ENCODE assay signal across 1 cellular context in the genomic region with DNA sequence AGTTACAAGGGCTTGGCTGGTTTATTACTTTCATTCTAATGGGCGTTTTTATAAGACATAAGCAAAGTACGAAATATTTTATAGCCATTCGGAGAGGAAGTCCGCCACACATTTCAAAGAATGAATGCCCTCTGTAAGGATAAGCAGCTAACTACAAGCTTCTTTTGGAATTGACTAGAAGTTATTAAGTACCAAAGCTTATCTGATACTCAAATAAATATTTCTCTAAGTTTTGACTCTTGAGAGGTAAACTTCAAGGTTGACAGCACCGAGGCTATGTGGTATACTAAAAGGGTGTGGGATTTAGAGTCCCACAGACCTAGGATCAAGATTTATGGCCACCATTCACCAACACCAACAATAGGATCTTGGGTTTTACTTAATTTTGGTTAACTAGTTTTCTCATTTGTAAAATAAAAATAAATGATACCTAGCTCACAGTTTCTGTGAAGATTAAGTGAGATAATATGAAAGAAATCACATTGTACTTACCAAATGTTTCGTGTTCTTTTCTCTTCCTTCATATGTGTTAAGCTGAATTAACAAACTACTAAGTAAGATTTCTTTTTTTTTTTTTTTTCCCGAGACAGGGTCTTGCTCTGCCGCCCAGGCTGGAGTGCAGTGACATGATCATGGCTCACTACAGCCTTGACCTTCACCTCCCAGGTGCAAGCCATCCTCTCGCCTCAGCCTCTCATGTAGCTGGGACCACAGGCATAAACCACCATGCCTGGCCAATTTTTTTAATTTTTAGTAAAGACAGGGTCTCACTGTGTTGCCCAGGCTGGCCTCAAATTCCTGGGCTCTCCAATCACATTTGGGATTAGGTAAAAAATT.
A peak's percentile ranks its signal among the peaks of the same experiment; 100 is the strongest.
TF ChIP-seq lines count a peak whose summit lies in the region.

No MANE protein-coding gene starts in this region.

TF ChIP-seq in HepG2, 621 proteins besides CTCF, POLR2A, EP300 and RAD21:
- TF ChIP-seq, protein P1, sequence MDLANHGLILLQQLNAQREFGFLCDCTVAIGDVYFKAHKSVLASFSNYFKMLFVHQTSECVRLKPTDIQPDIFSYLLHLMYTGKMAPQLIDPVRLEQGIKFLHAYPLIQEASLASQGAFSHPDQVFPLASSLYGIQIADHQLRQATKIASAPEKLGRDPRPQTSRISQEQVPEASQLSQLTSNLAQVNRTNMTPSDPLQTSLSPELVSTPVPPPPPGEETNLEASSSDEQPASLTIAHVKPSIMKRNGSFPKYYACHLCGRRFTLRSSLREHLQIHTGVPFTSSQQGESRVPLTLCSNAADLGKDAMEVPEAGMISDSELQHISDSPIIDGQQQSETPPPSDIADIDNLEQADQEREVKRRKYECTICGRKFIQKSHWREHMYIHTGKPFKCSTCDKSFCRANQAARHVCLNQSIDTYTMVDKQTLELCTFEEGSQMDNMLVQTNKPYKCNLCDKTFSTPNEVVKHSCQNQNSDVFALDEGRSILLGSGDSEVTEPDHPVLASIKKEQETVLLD (CRISPR knock-in tag; IDR thresholded peaks at IDR 0.05; ENCODE audit: low read depth) = no peak
- TF ChIP-seq, protein P2, sequence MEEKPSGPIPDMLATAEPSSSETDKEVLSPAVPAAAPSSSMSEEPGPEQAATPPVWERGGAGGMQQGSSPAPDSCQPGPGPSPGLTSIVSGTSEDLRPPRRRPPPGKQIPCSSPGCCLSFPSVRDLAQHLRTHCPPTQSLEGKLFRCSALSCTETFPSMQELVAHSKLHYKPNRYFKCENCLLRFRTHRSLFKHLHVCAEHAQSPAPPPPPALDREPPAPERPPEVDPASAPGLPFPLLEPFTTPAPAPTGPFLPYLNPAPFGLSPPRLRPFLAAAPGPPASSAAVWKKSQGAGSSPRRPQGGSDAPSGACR (CRISPR knock-in tag; IDR thresholded peaks at IDR 0.05) = 0 out of 2 replicates have a peak, but pooled peaks have one; percentile 39
- TF ChIP-seq NR2F1 (CRISPR knock-in tag; IDR thresholded peaks at IDR 0.05) (0 out of 4 replicates have a peak, but pooled peaks of 1 of the 2 experiments have one; percentile 39), ARID4A (CRISPR knock-in tag; IDR thresholded peaks at IDR 0.05; ENCODE audit: borderline replicate concordance) (0 out of 2 replicates have a peak, but pooled peaks have one; percentile 17), GATA4 (IDR thresholded peaks at IDR 0.05; ENCODE audit: borderline replicate concordance, low read depth) (0 out of 2 replicates have a peak, but pooled peaks have one; percentile 2), ZNF20 (CRISPR knock-in tag; IDR thresholded peaks at IDR 0.05) (no peak), NFE2 (CRISPR knock-in tag; IDR thresholded peaks at IDR 0.05) (no peak), ZNF724P (CRISPR knock-in tag; IDR thresholded peaks at IDR 0.05; ENCODE audit: borderline replicate concordance) (0 out of 2 replicates have a peak, but pooled peaks have one; percentile 22)
- TF ChIP-seq, protein P3, sequence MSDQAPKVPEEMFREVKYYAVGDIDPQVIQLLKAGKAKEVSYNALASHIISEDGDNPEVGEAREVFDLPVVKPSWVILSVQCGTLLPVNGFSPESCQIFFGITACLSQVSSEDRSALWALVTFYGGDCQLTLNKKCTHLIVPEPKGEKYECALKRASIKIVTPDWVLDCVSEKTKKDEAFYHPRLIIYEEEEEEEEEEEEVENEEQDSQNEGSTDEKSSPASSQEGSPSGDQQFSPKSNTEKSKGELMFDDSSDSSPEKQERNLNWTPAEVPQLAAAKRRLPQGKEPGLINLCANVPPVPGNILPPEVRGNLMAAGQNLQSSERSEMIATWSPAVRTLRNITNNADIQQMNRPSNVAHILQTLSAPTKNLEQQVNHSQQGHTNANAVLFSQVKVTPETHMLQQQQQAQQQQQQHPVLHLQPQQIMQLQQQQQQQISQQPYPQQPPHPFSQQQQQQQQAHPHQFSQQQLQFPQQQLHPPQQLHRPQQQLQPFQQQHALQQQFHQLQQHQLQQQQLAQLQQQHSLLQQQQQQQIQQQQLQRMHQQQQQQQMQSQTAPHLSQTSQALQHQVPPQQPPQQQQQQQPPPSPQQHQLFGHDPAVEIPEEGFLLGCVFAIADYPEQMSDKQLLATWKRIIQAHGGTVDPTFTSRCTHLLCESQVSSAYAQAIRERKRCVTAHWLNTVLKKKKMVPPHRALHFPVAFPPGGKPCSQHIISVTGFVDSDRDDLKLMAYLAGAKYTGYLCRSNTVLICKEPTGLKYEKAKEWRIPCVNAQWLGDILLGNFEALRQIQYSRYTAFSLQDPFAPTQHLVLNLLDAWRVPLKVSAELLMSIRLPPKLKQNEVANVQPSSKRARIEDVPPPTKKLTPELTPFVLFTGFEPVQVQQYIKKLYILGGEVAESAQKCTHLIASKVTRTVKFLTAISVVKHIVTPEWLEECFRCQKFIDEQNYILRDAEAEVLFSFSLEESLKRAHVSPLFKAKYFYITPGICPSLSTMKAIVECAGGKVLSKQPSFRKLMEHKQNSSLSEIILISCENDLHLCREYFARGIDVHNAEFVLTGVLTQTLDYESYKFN (CRISPR knock-in tag; conservative IDR thresholded peaks at IDR 0.05) = 0 out of 2 replicates have a peak, but pooled peaks have one; percentile 3
